In genomic region chr15:78149805-78150751, GRCh38 we compare ENCODE assay signal across 8 cellular contexts. TPM values are rescaled to one million over a fixed set of nuclear protein-coding genes. Genes with fewer than 3 reads are reported as not detected.
DNase-seq lines count a peak whose midpoint lies in the region; ATAC-seq, FAIRE-seq and TF ChIP-seq lines count a peak whose summit lies in the region.

No MANE protein-coding gene starts in this region.

- peak; percentile 13 for TF ChIP-seq RAD21 in neural cell (conservative IDR thresholded peaks at IDR 0.05)

- no peak for FAIRE-seq in frontal cortex (lab: Jason Lieb, UNC)

- H3K27ac ChIP-seq in RWPE2 (ENCODE audit: poor library complexity, severe bottlenecking): peak overlapping the region; percentile 39
- H3K27ac ChIP-seq in esophagus (ENCODE audit: low read depth in 2 of 2, low read length in 1 of 2): peak overlapping the region; percentile 68 to 84
- peak overlapping the region; percentile 65 for H3K27ac ChIP-seq in neural cell (ENCODE audit: low read length)

- H4K20me1 ChIP-seq in neural cell (ENCODE audit: insufficient read depth): no peaks in the 10 kb centered on the region

- TF ChIP-seq CTCF in RWPE2 (IDR thresholded peaks at IDR 0.05; ENCODE audit: poor library complexity, severe bottlenecking) (no peak), neural cell (IDR thresholded peaks at IDR 0.05; ENCODE audit: poor library complexity, severe bottlenecking) (no peak)

- H3K9ac ChIP-seq in ES-I3 (ENCODE audit: low read depth, low read length) (peak overlapping the region; percentile 86; the same call in 1 of the 2 replicates), neural cell (ENCODE audit: low read length) (peak overlapping the region; percentile 81)

- 8 to 10% methylated on average over 20 of the region's 20 CpGs for WGBS in esophagus, 2 donors

- peak; percentile 3 for ATAC-seq in HG03039 (IDR thresholded peaks at IDR 0.05; ENCODE audit: unreplicated experiment)
- ATAC-seq in RWPE2 (ENCODE audit: low read depth): peak; percentile 32
- ATAC-seq in HG03432 (IDR thresholded peaks at IDR 0.05; ENCODE audit: unreplicated experiment): no peak

- H3K36me3 ChIP-seq in ES-I3 (ENCODE audit: insufficient read depth, low read length) (no peaks in the 10 kb centered on the region), RWPE2 (ENCODE audit: low read depth) (peaks cover 3% of the 10 kb centered on the region), esophagus (ENCODE audit: control insufficient read depth in 2 of 2, insufficient read depth in 2 of 2, low read length in 1 of 2) (no peaks in the 10 kb centered on the region), neural cell (ENCODE audit: insufficient read depth, low read length) (peaks cover 5% of the 10 kb centered on the region)

- peaks cover 17% of the 10 kb centered on the region for H3K4me1 ChIP-seq in ES-I3 (ENCODE audit: insufficient read depth, low read length)
- H3K4me1 ChIP-seq in RWPE2 (ENCODE audit: insufficient read depth, poor library complexity, severe bottlenecking): peaks cover 21% of the 10 kb centered on the region
- H3K4me1 ChIP-seq in esophagus (ENCODE audit: control insufficient read depth in 2 of 2, insufficient read depth in 2 of 2, low read length in 1 of 2): peaks cover 5 to 16% of the 10 kb centered on the region in 2 donors

- no peaks in the 10 kb centered on the region for H3K27me3 ChIP-seq in RWPE2 (ENCODE audit: insufficient read depth, poor library complexity, severe bottlenecking)
- no peaks in the 10 kb centered on the region for H3K27me3 ChIP-seq in esophagus (ENCODE audit: control insufficient read depth in 1 of 2, insufficient read depth in 2 of 2, low read length in 2 of 2)
- H3K27me3 ChIP-seq in neural cell (ENCODE audit: insufficient read depth, low read depth, low read length): no peaks in the 10 kb centered on the region

- H2AFZ ChIP-seq in neural cell (ENCODE audit: low read depth, low read length): peak overlapping the region; percentile 0

- H3K4me3 ChIP-seq in RWPE2 (ENCODE audit: severe bottlenecking) (peak overlapping the region; percentile 88), esophagus (ENCODE audit: low read depth in 1 of 2, low read length in 2 of 2) (peak overlapping the region; percentile 73 to 97), neural cell (ENCODE audit: low read length) (peak overlapping the region; percentile 95)

- no peaks in the 10 kb centered on the region for H3K9me2 ChIP-seq in neural cell (ENCODE audit: insufficient read depth, low read length)

- peak; percentile 10 for DNase-seq in RWPE2 (ENCODE audit: low spot score)
- DNase-seq in SKM-1 (lab: John Stamatoyannopoulos, UW; ENCODE audit: unreplicated experiment): no peak
- DNase-seq in frontal cortex (ENCODE audit: low spot score in 2 of 2): no peak

- TF ChIP-seq EP300 in neural cell (conservative IDR thresholded peaks at IDR 0.05; ENCODE audit: poor library complexity, severe bottlenecking): no peak

- H3K4me2 ChIP-seq in neural cell (ENCODE audit: low read length): peak overlapping the region; percentile 97

- H3K9me3 ChIP-seq in ES-I3 (ENCODE audit: control insufficient read depth, insufficient read depth, low read length) (no peaks in the 10 kb centered on the region), RWPE2 (ENCODE audit: severe bottlenecking) (no peaks in the 10 kb centered on the region), esophagus (ENCODE audit: control insufficient read depth in 2 of 2, insufficient read depth in 1 of 2, low read depth in 1 of 2, low read length in 1 of 2) (no peaks in the 10 kb centered on the region), neural cell (ENCODE audit: low read length) (no peaks in the 10 kb centered on the region)

- no peaks in the 10 kb centered on the region for H3F3A ChIP-seq in neural cell (ENCODE audit: insufficient read depth, low read length, poor library complexity, severe bottlenecking)

- peaks cover 21% of the 10 kb centered on the region for H3K79me2 ChIP-seq in neural cell (replicated peaks; ENCODE audit: insufficient read depth, low read length)

TF ChIP-seq in neural cell, 6 proteins besides CTCF, POLR2A, EP300 and RAD21:
- TF ChIP-seq SMC3 (conservative IDR thresholded peaks at IDR 0.05; ENCODE audit: poor library complexity): peak; percentile 34
- peak; percentile 30 for TF ChIP-seq REST (IDR thresholded peaks at IDR 0.05; ENCODE audit: borderline replicate concordance)
- no peak for TF ChIP-seq EZH2 (IDR thresholded peaks at IDR 0.05; ENCODE audit: borderline replicate concordance, insufficient read depth, low read length, poor library complexity, severe bottlenecking)
TF ChIP-seq in neural cell: peak in this region for 2.

RNA-seq across cellular contexts. Expression of gene IDH3A, which starts 0.9 kb away (rescaled TPM):
- polyA plus RNA-seq in esophagus (10 to 100 TPM; 20.0 to 37.6 TPM), neural cell (90.7 and 97.9 TPM in 2 replicates)
- polyA minus RNA-seq in neural cell: 52.6 and 73.3 TPM in 2 replicates
- total RNA-seq in frontal cortex: 46.1 TPM

RNA-seq across cellular contexts. Expression of gene CIB2, which starts 18.8 kb away (rescaled TPM):
- polyA plus RNA-seq in esophagus: 1 to 10 TPM in 1 of 2 donors, under 1 TPM in 1; 0.49 to 2.6 TPM
- polyA plus RNA-seq in neural cell: 22.6 and 32.4 TPM in 2 replicates
- polyA minus RNA-seq in neural cell: 18.9 and 21.2 TPM in 2 replicates
- total RNA-seq in frontal cortex: 25.7 TPM

RNA-seq across cellular contexts. Expression of gene SH2D7, which starts 57.7 kb away (rescaled TPM):
- polyA plus RNA-seq in esophagus (not detected), neural cell (not detected in 2 replicates)
- not detected in 2 replicates for polyA minus RNA-seq in neural cell
- total RNA-seq in frontal cortex: not detected
